8 cellular contexts compared by ENCODE assay signal in genomic region chr2:101418704-101419663, GRCh38. TPM values are rescaled to one million over a fixed set of nuclear protein-coding genes. Genes with fewer than 3 reads are reported as not detected.
DNase-seq lines count a peak whose midpoint lies in the region; FAIRE-seq and TF ChIP-seq lines count a peak whose summit lies in the region.

No MANE protein-coding gene starts in this region.

- DNase-seq in A172 (ENCODE audit: low spot score) (peak; percentile 68), NCI-H526 (lab: John Stamatoyannopoulos, UW) (peak; percentile 50 to 73), myocyte (ENCODE audit: low read depth) (peak; percentile 80), cortex of kidney (lab: John Stamatoyannopoulos, UW) (no peak)
- DNase-seq in activated CD4-positive, alpha-beta memory T cell treated with anti-CD3 and anti-CD28 coated beads for 36 hours = peak; percentile 58
- DNase-seq in stimulated activated naive CD4-positive, alpha-beta T cell treated with Interleukin-2 at 50 U/mL for 16 hours (lab: John Stamatoyannopoulos, UW) = peak; percentile 32

- no peak overlapping the region for H3K4me3 Mint-ChIP-seq in activated CD4-positive, alpha-beta memory T cell treated with anti-CD3 and anti-CD28 coated beads for 36 hours

- CTCF ChIA-PET in activated CD4-positive, alpha-beta memory T cell treated with anti-CD3 and anti-CD28 coated beads for 36 hours (lab: Charles Lee) = interaction anchor here (0.6 to 7.9 kb wide), 50 partner anchors 10 to 520 kb away, joined by 3 to 137 read pairs (median 4); partner anchors contain the start of genes CREG2, MAP4K4 and RFX8

- H3K27ac Mint-ChIP-seq in activated CD4-positive, alpha-beta memory T cell treated with anti-CD3 and anti-CD28 coated beads for 36 hours = no peak overlapping the region

- no peaks in the 10 kb centered on the region for H3K27me3 Mint-ChIP-seq in activated CD4-positive, alpha-beta memory T cell treated with anti-CD3 and anti-CD28 coated beads for 36 hours

- intact Hi-C loops in activated CD4-positive, alpha-beta memory T cell treated with anti-CD3 and anti-CD28 coated beads for 36 hours (cut with micrococcal nuclease) = loop anchor here (1.0 to 5.0 kb wide), 4 partner anchors 308 to 823 kb away; no protein-coding TSS in a partner anchor

- POLR2A ChIA-PET in activated CD4-positive, alpha-beta memory T cell treated with anti-CD3 and anti-CD28 coated beads for 36 hours (lab: Charles Lee) = no interaction called here

- FAIRE-seq in endometrium (lab: Jason Lieb, UNC) = peak; percentile 31

- peak; percentile 53; the same call in 1 of the 2 replicates for TF ChIP-seq CTCF in GM12875 (IDR thresholded peaks at IDR 0.05; ENCODE audit: borderline replicate concordance, insufficient read depth, low read depth, low read length)

- H3K4me3 ChIP-seq in GM12875 (ENCODE audit: low read depth, low read length) = no peak overlapping the region

- peaks cover 7% of the 10 kb centered on the region for H3K9me3 Mint-ChIP-seq in activated CD4-positive, alpha-beta memory T cell treated with anti-CD3 and anti-CD28 coated beads for 36 hours

- H3K36me3 Mint-ChIP-seq in activated CD4-positive, alpha-beta memory T cell treated with anti-CD3 and anti-CD28 coated beads for 36 hours = no peaks in the 10 kb centered on the region

- no peaks in the 10 kb centered on the region for H3K4me1 Mint-ChIP-seq in activated CD4-positive, alpha-beta memory T cell treated with anti-CD3 and anti-CD28 coated beads for 36 hours (ENCODE audit: low read depth)

RNA-seq across cellular contexts. Expression of gene CREG2, which starts 31.7 kb away (rescaled TPM):
- 0.62 and 0.69 TPM in 2 replicates for total RNA-seq in A172 (2014; rRNA removed; shearing (Covaris generic))
- total RNA-seq in activated CD4-positive, alpha-beta memory T cell treated with anti-CD3 and anti-CD28 coated beads for 36 hours = not detected
- total RNA-seq in myocyte = 1.5 and 6.9 TPM in 2 replicates
- 0.62 TPM for polyA plus RNA-seq in myocyte (2012)

RNA-seq across cellular contexts. Expression of gene RFX8, which starts 55.9 kb away (rescaled TPM):
- total RNA-seq in A172 (2014; rRNA removed; shearing (Covaris generic)) = not detected in 2 replicates
- 1 to 10 TPM in 1 of 2 experiments, under 1 TPM in 1; 0.90 to 1.0 TPM for total RNA-seq in activated CD4-positive, alpha-beta memory T cell treated with anti-CD3 and anti-CD28 coated beads for 36 hours
- total RNA-seq in myocyte = 7.1 and 7.6 TPM in 2 replicates
- polyA plus RNA-seq in myocyte (2012) = 1.3 TPM
